Comparison of ENCODE assay signal across 8 cellular contexts in genomic region chr12:62438098-62438692, GRCh38. TPM values are rescaled to one million over a fixed set of nuclear protein-coding genes. Genes with fewer than 3 reads are reported as not detected.
A peak's percentile ranks its signal among the peaks of the same experiment; 100 is the strongest.
DNase-seq lines count a peak whose midpoint lies in the region; ATAC-seq, FAIRE-seq and TF ChIP-seq lines count a peak whose summit lies in the region.

No MANE protein-coding gene starts in this region.

- H2AFZ ChIP-seq in osteoblast (ENCODE audit: low read length): peak overlapping the region; percentile 46

- H3K27me3 ChIP-seq in osteoblast (ENCODE audit: insufficient read depth, low read length): peaks cover 5% of the 10 kb centered on the region

- H3K4me2 ChIP-seq in osteoblast (ENCODE audit: insufficient read depth, low read length): peak overlapping the region; percentile 40

- DNase-seq in C1 segment of cervical spinal cord (lab: John Stamatoyannopoulos, UW): peak in 9 of 14 donors; percentile 1 to 49 (median 6)
- DNase-seq in GM12892 (ENCODE audit: insufficient read length): no peak
- peak; percentile 17 to 63 for DNase-seq in NCI-H526 (lab: John Stamatoyannopoulos, UW)
- DNase-seq in activated T-cell treated with anti-CD3 and anti-CD28 coated beads for 1 hour (ENCODE audit: low read depth): peak; percentile 32
- DNase-seq in fibroblast of the conjunctiva (ENCODE audit: low read depth): peak; percentile 48
- no peak for DNase-seq in osteoblast (ENCODE audit: insufficient read length, low spot score, missing footprints)
- no peak for DNase-seq in GM19240 (ENCODE audit: insufficient read length, low spot score)

- no peaks in the 10 kb centered on the region for H3K79me2 ChIP-seq in osteoblast (ENCODE audit: insufficient read depth, low read length)

- no peak overlapping the region for H3K4me3 ChIP-seq in osteoblast (ENCODE audit: insufficient read depth, low read length)

- no peaks in the 10 kb centered on the region for H4K20me1 ChIP-seq in osteoblast (ENCODE audit: insufficient read depth, low read length)

- H3K27ac ChIP-seq in osteoblast (ENCODE audit: low read depth, low read length): no peak overlapping the region

- ATAC-seq in GM19351 (IDR thresholded peaks at IDR 0.05; ENCODE audit: unreplicated experiment): no peak

- no peak for TF ChIP-seq POLR2A in GM12892 (IDR thresholded peaks at IDR 0.05; ENCODE audit: low read depth, low read length)

- no peaks in the 10 kb centered on the region for H3K36me3 ChIP-seq in osteoblast (ENCODE audit: insufficient read depth, low read length)

- H3K9me3 ChIP-seq in osteoblast (ENCODE audit: low read depth, low read length): no peaks in the 10 kb centered on the region

- peaks cover 8% of the 10 kb centered on the region for H3K4me1 ChIP-seq in osteoblast (ENCODE audit: insufficient read depth, low read length)

- peak; percentile 74 for FAIRE-seq in GM12892 (lab: Jason Lieb, UNC)

- peak; percentile 74 for TF ChIP-seq CTCF in osteoblast (IDR thresholded peaks at IDR 0.05; ENCODE audit: extremely low read depth, low read depth, low read length)

RNA-seq across cellular contexts. Expression of gene MON2, which starts 28.4 kb away (rescaled TPM):
- 27.2 TPM for polyA plus RNA-seq in GM12892 (2012; ENCODE audit: missing spikeins)
- 63.0 and 69.8 TPM in 2 replicates for total RNA-seq in osteoblast

Comparison
In these comparisons a context has a peak if more than half of its experiments do, and no peak if none do; other contexts are left out.
1. DNase-seq: peak in C1 segment of cervical spinal cord (9 of 14), NCI-H526 (2 of 2), activated T-cell treated with anti-CD3 and anti-CD28 coated beads for 1 hour (single experiment) and fibroblast of the conjunctiva (single experiment); none in GM12892 (single experiment), osteoblast (single experiment) and GM19240 (single experiment).